Comparison of ENCODE assay signal across 24 cellular contexts in genomic region chr2:137806102-137806805, GRCh38.
DNase-seq lines count a peak whose midpoint lies in the region; ATAC-seq, FAIRE-seq and TF ChIP-seq lines count a peak whose summit lies in the region.
"Had no signal": no experiment of that assay in that cellular context is flagged by ENCODE, and none has a peak within 500 bp of the region (broad histone marks: within the 10 kb centered on the region; RNA-seq: fewer than 3 reads in every experiment).

No MANE protein-coding gene starts in this region.

- H3K4me3 ChIP-seq in HepG2 (replicated peaks in 1 of 3; ENCODE audit: insufficient read depth in 1 of 3, low read depth in 2 of 3, low read length in 3 of 3) (no peak overlapping the region), right lobe of liver (no peak overlapping the region), K562 (no peak overlapping the region), left lung (no peak overlapping the region)
- H3K4me3 ChIP-seq: BLaER1 treated with 17β-estradiol and CSF1 and Interleukin-3, amounts not matched to agents 10 nM and 100 nM; GM12878; GM23248 had no signal

- no peaks in the 10 kb centered on the region for H4K20me1 ChIP-seq in HepG2 (ENCODE audit: insufficient read depth, low read length)
- H4K20me1 ChIP-seq in K562 (replicated peaks; ENCODE audit: control insufficient read depth, insufficient read depth, low read length) = no peaks in the 10 kb centered on the region
- H4K20me1 ChIP-seq: BLaER1 treated with 17β-estradiol and CSF1 and Interleukin-3, amounts not matched to agents 10 nM and 100 nM had no signal

- H3K4me1 ChIP-seq in HepG2 (ENCODE audit: insufficient read depth, low read length) (no peaks in the 10 kb centered on the region), right lobe of liver (no peaks in the 10 kb centered on the region), K562 (replicated peaks in 1 of 2; ENCODE audit: control insufficient read depth in 2 of 2, insufficient read depth in 2 of 2, low read length in 2 of 2) (no peaks in the 10 kb centered on the region), left lung (no peaks in the 10 kb centered on the region)
- H3K4me1 ChIP-seq: BE2C; BLaER1 treated with 17β-estradiol and CSF1 and Interleukin-3, amounts not matched to agents 10 nM and 100 nM had no signal

- BruUV-seq in HepG2 (replicated peaks; lab: Mats Ljungman, UMichigan) (no TSS peak), K562 (replicated peaks; lab: Mats Ljungman, UMichigan) (no TSS peak)

- POLR2A ChIA-PET in HepG2 (lab: Yijun Ruan, JAX) (no interaction called here), K562 (lab: Yijun Ruan, JAX) (no interaction called here)

- no peak for TF ChIP-seq CTCF in HepG2 (CRISPR knock-in tag; IDR thresholded peaks at IDR 0.05)
- TF ChIP-seq CTCF in right lobe of liver (IDR thresholded peaks at IDR 0.05) = no peak
- TF ChIP-seq CTCF in D721Med (IDR thresholded peaks at IDR 0.05; ENCODE audit: insufficient read depth, missing control alignments) = no peak
- no peak for TF ChIP-seq CTCF in K562 (IDR thresholded peaks at IDR 0.05 in 2 of 3, conservative IDR thresholded peaks at IDR 0.05 in 1 of 3; ENCODE audit: insufficient read depth in 2 of 3, low read depth in 1 of 3, low read length in 3 of 3)
- TF ChIP-seq CTCF in left lung (IDR thresholded peaks at IDR 0.05) = no peak

- H3K27me3 ChIP-seq in HepG2 (ENCODE audit: control insufficient read depth in 1 of 2, insufficient read depth in 2 of 2, low read length in 2 of 2) (no peaks in the 10 kb centered on the region), right lobe of liver (no peaks in the 10 kb centered on the region), K562 (ENCODE audit: control insufficient read depth in 2 of 2, insufficient read depth in 2 of 2, low read length in 2 of 2) (no peaks in the 10 kb centered on the region), left lung (no peaks in the 10 kb centered on the region)
- H3K27me3 ChIP-seq: BE2C; BLaER1 treated with 17β-estradiol and CSF1 and Interleukin-3, amounts not matched to agents 10 nM and 100 nM had no signal

- CTCF ChIA-PET in HepG2 (lab: Yijun Ruan, JAX; ENCODE audit: low intra/inter-chr PET ratio, low total read pairs) (no interaction called here), K562 (lab: Yijun Ruan, JAX; ENCODE audit: low intra/inter-chr PET ratio) (no interaction called here)

- H3K27ac ChIP-seq in HepG2 (ENCODE audit: extremely low read length, insufficient read depth, low read length) = no peak overlapping the region
- H3K27ac ChIP-seq in right lobe of liver = no peak overlapping the region
- no peak overlapping the region for H3K27ac ChIP-seq in K562 (ENCODE audit: extremely low read depth, low read depth, low read length)
- no peak overlapping the region for H3K27ac ChIP-seq in left lung
- H3K27ac ChIP-seq: BLaER1 treated with 17β-estradiol and CSF1 and Interleukin-3, amounts not matched to agents 10 nM and 100 nM; GM23248 had no signal

- intact Hi-C loops in HepG2 (cut with micrococcal nuclease; ENCODE audit: unreplicated experiment) (no loop called here), right lobe of liver (cut with DNase I) (no loop called here), K562 (cut with micrococcal nuclease) (no loop called here), left lung (cut with DNase I) (no loop called here)

- TF ChIP-seq POLR2A in HepG2 (IDR thresholded peaks at IDR 0.05; ENCODE audit: insufficient read depth in 1 of 2, low read depth in 2 of 2, low read length in 2 of 2) (no peak), right lobe of liver (IDR thresholded peaks at IDR 0.05) (no peak), K562 (conservative IDR thresholded peaks at IDR 0.05) (no peak)

- H3K9me1 ChIP-seq in K562 (ENCODE audit: control insufficient read depth, insufficient read depth, low read length) = no peaks in the 10 kb centered on the region

- no peak for TF ChIP-seq EP300 in HepG2 (IDR thresholded peaks at IDR 0.05; ENCODE audit: low read depth in 2 of 2, low read length in 2 of 2)
- no peak for TF ChIP-seq EP300 in HepG2 (CRISPR knock-in tag; IDR thresholded peaks at IDR 0.05; ENCODE audit: borderline replicate concordance)
- no peak for TF ChIP-seq EP300 in K562 (IDR thresholded peaks at IDR 0.05; ENCODE audit: low read length)

- TF ChIP-seq RAD21 in HepG2 (CRISPR knock-in tag; IDR thresholded peaks at IDR 0.05) (no peak), K562 (CRISPR knock-in tag; conservative IDR thresholded peaks at IDR 0.05 in 1 of 2, IDR thresholded peaks at IDR 0.05 in 1 of 2) (no peak)

- no peak for ATAC-seq in HepG2
- ATAC-seq in right lobe of liver = no peak
- ATAC-seq in K562 = no peak
- ATAC-seq in left lung = no peak
- ATAC-seq: GM12878, HCT116 had no signal

- DNase-seq in HepG2 (ENCODE audit: low spot score) = no peak
- no peak for DNase-seq in right lobe of liver
- DNase-seq in D721Med (ENCODE audit: insufficient read length, low spot score) = no peak
- DNase-seq in K562 (ENCODE audit: extremely low read depth in 1 of 4, low spot score in 3 of 4) = no peak
- DNase-seq in left lung = no peak
- DNase-seq in COLO829 (ENCODE audit: low spot score) = no peak
- no peak for DNase-seq in cerebellum (ENCODE audit: low spot score)
- DNase-seq: ACHN; AML-193; BE2C; Calu3; CD4-positive, alpha-beta T cell; CD8-positive, alpha-beta memory T cell; COR-L47; DMS79; EL; GDM1; GM23248; H9; HFFc6 had no signal

- in situ Hi-C loops in HepG2 (cut with HindIII; ENCODE audit: extremely low pct_ligation_motif_present, low pct_unique_long_range_greater_than_20kb) = no loop called here
- in situ Hi-C loops in K562 (cut with MboI) = no loop called here

- FAIRE-seq in HepG2 (lab: Jason Lieb, UNC) (no peak), D721Med (lab: Jason Lieb, UNC) (peak; percentile 78), K562 (lab: Jason Lieb, UNC) (no peak)
- FAIRE-seq: GM12878, GM19239 had no signal

- H3K36me3 ChIP-seq in HepG2 (replicated peaks in 1 of 2; ENCODE audit: control insufficient read depth in 1 of 2, insufficient read depth in 2 of 2, low read length in 2 of 2) = no peaks in the 10 kb centered on the region
- no peaks in the 10 kb centered on the region for H3K36me3 ChIP-seq in right lobe of liver
- H3K36me3 ChIP-seq in K562 (ENCODE audit: control insufficient read depth, insufficient read depth, low read length) = no peaks in the 10 kb centered on the region
- no peaks in the 10 kb centered on the region for H3K36me3 ChIP-seq in left lung
- H3K36me3 ChIP-seq: BE2C; BLaER1 treated with 17β-estradiol and CSF1 and Interleukin-3, amounts not matched to agents 10 nM and 100 nM had no signal

- no peaks in the 10 kb centered on the region for H3K79me2 ChIP-seq in HepG2 (ENCODE audit: insufficient read depth, low read length)
- no peaks in the 10 kb centered on the region for H3K79me2 ChIP-seq in K562 (ENCODE audit: control insufficient read depth, insufficient read depth, low read length)

- no peak overlapping the region for H3K4me2 ChIP-seq in HepG2 (ENCODE audit: low read depth, low read length)
- no peak overlapping the region for H3K4me2 ChIP-seq in K562 (ENCODE audit: insufficient read depth, low read length)
- H3K4me2 ChIP-seq: BLaER1 treated with 17β-estradiol and CSF1 and Interleukin-3, amounts not matched to agents 10 nM and 100 nM had no signal

- H2AFZ ChIP-seq in HepG2 (ENCODE audit: low read length) (no peak overlapping the region), K562 (ENCODE audit: low read depth, low read length) (no peak overlapping the region)
- H2AFZ ChIP-seq: GM23248 had no signal

- H3K9me3 ChIP-seq in HepG2 (ENCODE audit: low read length) (no peaks in the 10 kb centered on the region), right lobe of liver (no peaks in the 10 kb centered on the region), K562 (replicated peaks; ENCODE audit: control insufficient read depth, insufficient read depth, low read depth, low read length) (no peaks in the 10 kb centered on the region; the same call in 1 of the 2 replicates), left lung (peaks cover 0 to 16% of the 10 kb centered on the region in 2 donors)
- H3K9me3 ChIP-seq: BE2C had no signal

- 0% methylated on average over 1 of the region's 1 CpG for WGBS in HepG2 (ENCODE audit: low lambda C conversion rate)
- 15% methylated on average over 1 of the region's 1 CpG for WGBS in right lobe of liver (ENCODE audit: insufficient coverage, low coverage, low lambda C conversion rate, missing lambda C conversion rate)
- whole genome bisulfite sequencing in K562 (ENCODE audit: insufficient coverage, low coverage, missing lambda C conversion rate) = 0% methylated on average over 1 of the region's 1 CpG

- no peak overlapping the region for H3K9ac ChIP-seq in HepG2 (ENCODE audit: insufficient read depth, low read depth, low read length)
- no peak overlapping the region for H3K9ac ChIP-seq in K562 (ENCODE audit: insufficient read depth in 1 of 2, low read depth in 2 of 2, low read length in 2 of 2)
- H3K9ac ChIP-seq: BLaER1 treated with 17β-estradiol and CSF1 and Interleukin-3, amounts not matched to agents 10 nM and 100 nM; GM23248 had no signal

TF ChIP-seq in HepG2, 621 proteins besides CTCF, POLR2A, EP300 and RAD21:
- TF ChIP-seq NFATC3 (CRISPR knock-in tag; IDR thresholded peaks at IDR 0.05) (no peak), MAFK (conservative IDR thresholded peaks at IDR 0.05 in 1 of 2, IDR thresholded peaks at IDR 0.05 in 1 of 2; ENCODE audit: low read length in 2 of 2) (peak; percentile 61 to 72)

TF ChIP-seq in K562, 482 proteins besides CTCF, POLR2A, EP300 and RAD21 (continues in another document):
- 0 out of 2 replicates have a peak, but pooled peaks have one; percentile 16 for TF ChIP-seq MAFG (tag; conservative IDR thresholded peaks at IDR 0.05)
- TF ChIP-seq MLX (CRISPR knock-in tag; conservative IDR thresholded peaks at IDR 0.05) = no peak

Comparison
In these comparisons a context has a peak if more than half of its experiments do, and no peak if none do; other contexts are left out.
1. Of the 241 proteins assayed by ChIP-seq in both HepG2 and K562: peak only in HepG2: MAFK; only in K562: MAFG; in both: none; in neither: 239.